ENCODE assay signal across 8 cellular contexts in genomic region chr1:42146916-42147320, GRCh38. TPM values are rescaled to one million over a fixed set of nuclear protein-coding genes. Genes with fewer than 3 reads are reported as not detected.
A peak's percentile ranks its signal among the peaks of the same experiment; 100 is the strongest.
DNase-seq lines count a peak whose midpoint lies in the region; ATAC-seq and TF ChIP-seq lines count a peak whose summit lies in the region.

No MANE protein-coding gene starts in this region.

- peak; percentile 83 for DNase-seq in GM10248 (ENCODE audit: extremely low spot score)
- DNase-seq in NCI-H128 (lab: John Stamatoyannopoulos, UW; ENCODE audit: unreplicated experiment): peak; percentile 72
- peak in 4 of 5 experiments; percentile 18 to 59 (median 46) for DNase-seq in T-helper 2 cell
- DNase-seq in astrocyte of the cerebellum (ENCODE audit: low read depth): peak; percentile 23
- DNase-seq in hypothalamus (lab: John Stamatoyannopoulos, UW): peak in 30 of 51 donors; percentile 1 to 67 (median 22)
- no peak for DNase-seq in spleen

- H3K4me3 ChIP-seq in astrocyte of the cerebellum (ENCODE audit: low read depth, low read length) (no peak overlapping the region), spleen (no peak overlapping the region)

- WGBS in spleen, 5 donors: 5 to 28% (median 14%) methylated on average over 7 of the region's 7 CpGs

- CTCF ChIA-PET in GM10248 (lab: Yijun Ruan, JAX): interaction anchor here (0.7 to 1.7 kb wide), 10 partner anchors 8 to 214 kb away, joined by 3 to 10 read pairs (median 3); no protein-coding TSS in a partner anchor

- H3K36me3 ChIP-seq in spleen: no peaks in the 10 kb centered on the region

- POLR2A ChIA-PET in GM10248 (lab: Yijun Ruan, JAX): no interaction called here

- no peak for ATAC-seq in HG03469 (IDR thresholded peaks at IDR 0.05; ENCODE audit: unreplicated experiment)
- no peak for ATAC-seq in GM19452 (IDR thresholded peaks at IDR 0.05; ENCODE audit: unreplicated experiment)

- peaks cover 0 to 24% (median 8%) of the 10 kb centered on the region in 6 donors for H3K4me1 ChIP-seq in spleen

- intact Hi-C loops in spleen (cut with DNase I; ENCODE audit: low total_unique reads): loop anchor here (10.0 kb wide), 1 partner anchor 572 kb away; no protein-coding TSS in a partner anchor

- no peak overlapping the region for H3K27ac ChIP-seq in spleen

- in situ Hi-C loops in astrocyte of the cerebellum (cut with HindIII; ENCODE audit: low sequenced_read_pairs): no loop called here

- H3K9me3 ChIP-seq in spleen: no peaks in the 10 kb centered on the region

- H3K27me3 ChIP-seq in spleen (replicated peaks in 1 of 7): peaks cover 0 to 51% (median 4%) of the 10 kb centered on the region in 7 donors

- TF ChIP-seq POLR2A in spleen (IDR thresholded peaks at IDR 0.05): no peak

- TF ChIP-seq CTCF in GM10248 (IDR thresholded peaks at IDR 0.05; ENCODE audit: control extremely low read depth, extremely low read depth, low read depth, missing control alignments) (peak; percentile 86), astrocyte of the cerebellum (IDR thresholded peaks at IDR 0.05; ENCODE audit: low read depth, low read length, missing control alignments) (peak; percentile 90), spleen (IDR thresholded peaks at IDR 0.05 in 8 of 11, conservative IDR thresholded peaks at IDR 0.05 in 3 of 11) (peak; percentile 60 to 92 (median 80))

RNA-seq across cellular contexts. Expression of gene GUCA2B, which starts 6.3 kb away (rescaled TPM):
- not detected for total RNA-seq in spleen
- polyA plus RNA-seq in spleen: not detected

RNA-seq across cellular contexts. Expression of gene GUCA2A, which starts 17.6 kb away (rescaled TPM):
- not detected for total RNA-seq in spleen
- polyA plus RNA-seq in spleen: not detected
